24 cellular contexts compared by ENCODE assay signal in the genomic region with DNA sequence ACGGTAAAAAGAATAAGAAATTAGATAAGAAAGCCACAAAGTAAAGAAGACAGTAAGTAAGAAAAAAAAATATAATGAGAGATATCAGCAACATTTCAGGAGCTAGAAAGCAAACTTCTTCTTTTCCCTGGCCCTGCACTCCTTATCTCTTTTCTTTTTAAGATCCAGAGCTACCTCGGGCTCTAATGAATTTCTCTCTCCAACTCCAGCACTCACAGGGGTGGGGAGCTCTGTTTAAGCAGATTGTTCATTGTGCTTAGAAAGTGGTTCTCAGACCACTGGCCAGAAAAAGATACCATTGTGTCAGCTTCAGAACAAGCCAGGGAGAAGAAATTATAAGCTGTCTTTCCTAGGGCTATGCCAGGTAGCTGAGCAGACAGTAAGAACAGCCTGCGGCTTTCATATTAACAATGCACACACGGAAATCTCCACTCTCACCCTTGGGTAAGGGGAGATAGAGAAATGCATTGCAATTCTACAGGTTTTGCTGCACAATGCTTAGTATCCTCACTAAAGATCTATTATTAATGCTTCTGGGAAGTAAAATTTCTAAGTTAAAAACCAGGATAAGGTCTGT. TPM values are rescaled to one million over a fixed set of nuclear protein-coding genes. Genes with fewer than 3 reads are reported as not detected.
"Had no signal": no experiment of that assay in that cellular context is flagged by ENCODE, and none has a peak within 500 bp of the region (broad histone marks: within the 10 kb centered on the region; RNA-seq: fewer than 3 reads in every experiment).

No MANE protein-coding gene starts in this region.

- H3K4me3 ChIP-seq: adrenal gland, cardiac muscle cell, esophagus muscularis mucosa, heart right ventricle, psoas muscle, skin epidermis, testis had no signal

- FAIRE-seq: endothelial cell of umbilical vein had no signal

- DNase-seq: activated CD4-positive, alpha-beta T cell treated with anti-CD3 and anti-CD28 coated beads, Interleukin-2, amount 50 U/mL, for 4 hours; activated CD4-positive, CD25-positive, alpha-beta regulatory T cell treated with anti-CD3 and anti-CD28 coated beads, Interleukin-2, amount 50 U/mL, for 72 hours; activated gamma-delta T cell; adrenal gland; dermis blood vessel endothelial cell; effector memory CD4-positive, alpha-beta T cell; heart right ventricle; immature natural killer cell; kidney glomerular epithelial cell; left ventricle myocardium superior; naive B cell; psoas muscle; right cardiac atrium; stimulated activated CD4-positive, alpha-beta T cell treated with anti-CD3 and anti-CD28 coated beads, Interleukin-4, amount 100 ng/mL, for 4 hours; testis had no signal

- H3K9me3 ChIP-seq: psoas muscle, testis had no signal

- H3K27me3 Mint-ChIP-seq: type B pancreatic cell had no signal

- H3K36me3 ChIP-seq: adrenal gland, cardiac muscle cell, esophagus muscularis mucosa, heart right ventricle had no signal

- H3K27ac Mint-ChIP-seq: activated naive CD4-positive, alpha-beta T cell treated with anti-CD3 and anti-CD28 coated beads, Interleukin-2, amount 50 U/mL, for 72 hours; immature natural killer cell; stimulated activated memory B cell treated with anti-CD40 and anti-IgM and Interleukin-4, amounts not matched to agents 10 μg/mL and 1 μg/mL and 100 μg/mL, for 72 hours; type B pancreatic cell had no signal

- ATAC-seq: activated naive CD4-positive, alpha-beta T cell treated with anti-CD3 and anti-CD28 coated beads, Interleukin-2, amount 50 U/mL, for 72 hours; heart right ventricle; left ventricle myocardium superior; psoas muscle; right cardiac atrium; stimulated activated memory B cell treated with anti-CD40 and anti-IgM and Interleukin-4, amounts not matched to agents 10 μg/mL and 1 μg/mL and 100 μg/mL, for 72 hours had no signal

- H3K4me1 ChIP-seq: adrenal gland, esophagus muscularis mucosa, heart right ventricle, psoas muscle, testis had no signal

- H3K36me3 Mint-ChIP-seq: activated naive CD4-positive, alpha-beta T cell treated with anti-CD3 and anti-CD28 coated beads, Interleukin-2, amount 50 U/mL, for 72 hours; immature natural killer cell; naive B cell; stimulated activated memory B cell treated with anti-CD40 and anti-IgM and Interleukin-4, amounts not matched to agents 10 μg/mL and 1 μg/mL and 100 μg/mL, for 72 hours; type B pancreatic cell had no signal

- H3K4me1 Mint-ChIP-seq: immature natural killer cell; naive B cell; neural crest cell; stimulated activated memory B cell treated with anti-CD40 and anti-IgM and Interleukin-4, amounts not matched to agents 10 μg/mL and 1 μg/mL and 100 μg/mL, for 72 hours had no signal

- H3K27ac ChIP-seq: adrenal gland, cardiac muscle cell, esophagus muscularis mucosa, heart right ventricle, psoas muscle, skin epidermis, testis had no signal

- H3K27me3 ChIP-seq: adrenal gland, cardiac muscle cell, esophagus muscularis mucosa, heart right ventricle, testis had no signal

- H3K4me3 Mint-ChIP-seq: immature natural killer cell; naive B cell; neural crest cell; stimulated activated memory B cell treated with anti-CD40 and anti-IgM and Interleukin-4, amounts not matched to agents 10 μg/mL and 1 μg/mL and 100 μg/mL, for 72 hours; type B pancreatic cell had no signal

- H3K9me3 Mint-ChIP-seq: activated naive CD4-positive, alpha-beta T cell treated with anti-CD3 and anti-CD28 coated beads, Interleukin-2, amount 50 U/mL, for 72 hours; neural crest cell; stimulated activated memory B cell treated with anti-CD40 and anti-IgM and Interleukin-4, amounts not matched to agents 10 μg/mL and 1 μg/mL and 100 μg/mL, for 72 hours; type B pancreatic cell had no signal

RNA-seq across cellular contexts. Expression of a gene that starts 19.3 kb away (rescaled TPM):
- total RNA-seq: activated naive CD4-positive, alpha-beta T cell treated with anti-CD3 and anti-CD28 coated beads, Interleukin-2, amount 50 U/mL, for 72 hours; adrenal gland; cardiac muscle cell; dermis blood vessel endothelial cell; endothelial cell of umbilical vein; esophagus muscularis mucosa; heart right ventricle; left ventricle myocardium superior; neural crest cell; osteocyte; psoas muscle; right cardiac atrium had no signal
- polyA plus RNA-seq: adrenal gland, cardiac muscle cell, endothelial cell of umbilical vein, heart right ventricle, immature natural killer cell, psoas muscle, right cardiac atrium had no signal

RNA-seq across cellular contexts. Expression of a gene that starts 26.2 kb away (rescaled TPM):
- total RNA-seq: activated naive CD4-positive, alpha-beta T cell treated with anti-CD3 and anti-CD28 coated beads, Interleukin-2, amount 50 U/mL, for 72 hours; adrenal gland; cardiac muscle cell; dermis blood vessel endothelial cell; endothelial cell of umbilical vein; esophagus muscularis mucosa; heart right ventricle; left ventricle myocardium superior; neural crest cell; osteocyte; psoas muscle; right cardiac atrium had no signal
- polyA plus RNA-seq: cardiac muscle cell, endothelial cell of umbilical vein, heart right ventricle, immature natural killer cell, psoas muscle, right cardiac atrium had no signal

RNA-seq across cellular contexts. Expression of a gene that starts 38.9 kb away (rescaled TPM):
- total RNA-seq: activated naive CD4-positive, alpha-beta T cell treated with anti-CD3 and anti-CD28 coated beads, Interleukin-2, amount 50 U/mL, for 72 hours; adrenal gland; cardiac muscle cell; dermis blood vessel endothelial cell; endothelial cell of umbilical vein; esophagus muscularis mucosa; heart right ventricle; left ventricle myocardium superior; neural crest cell; osteocyte; psoas muscle; right cardiac atrium had no signal
- polyA plus RNA-seq: adrenal gland, cardiac muscle cell, endothelial cell of umbilical vein, heart right ventricle, immature natural killer cell, psoas muscle, right cardiac atrium had no signal
